8 cellular contexts compared by ENCODE assay signal in the genomic region with DNA sequence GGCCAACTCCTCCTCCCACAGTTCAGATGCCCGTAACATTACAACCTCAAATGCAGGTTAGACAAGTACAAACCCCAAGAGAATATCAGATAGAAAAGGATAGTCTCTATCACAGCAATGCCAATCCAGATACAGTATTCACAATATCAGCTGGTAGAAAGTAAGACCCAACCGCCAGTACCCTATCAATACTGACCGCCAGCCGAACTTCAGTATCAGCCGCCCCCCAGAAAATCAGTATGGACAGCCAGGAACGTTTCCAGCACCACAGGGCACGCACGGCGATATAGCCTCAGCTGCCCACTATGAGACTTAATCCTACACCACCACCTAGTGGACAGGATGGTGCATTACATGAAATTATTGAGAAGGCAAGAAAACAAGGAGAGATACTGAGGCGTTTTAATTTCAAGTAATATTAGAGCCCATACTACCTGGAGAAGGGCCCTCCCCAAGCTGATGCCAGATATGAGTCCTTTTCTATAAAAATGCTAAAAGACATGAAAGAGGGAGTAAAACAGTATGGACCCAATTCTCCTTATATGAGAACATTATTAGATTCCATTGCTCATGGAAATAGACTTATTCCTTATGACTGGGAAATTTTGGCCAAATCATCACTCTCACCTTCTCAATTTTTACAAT. TPM values are rescaled to one million over a fixed set of nuclear protein-coding genes. Genes with fewer than 3 reads are reported as not detected.
DNase-seq lines count a peak whose midpoint lies in the region; ATAC-seq and TF ChIP-seq lines count a peak whose summit lies in the region.

No MANE protein-coding gene starts in this region.

- H3K4me3 ChIP-seq in right cardiac atrium (ENCODE audit: low read length): no peak overlapping the region
- H3K4me3 ChIP-seq in gastrocnemius medialis: peak overlapping the region; percentile 8 to 41 (median 16)

- no peaks in the 10 kb centered on the region for H3K36me3 ChIP-seq in gastrocnemius medialis

- H3K4me1 ChIP-seq in right cardiac atrium (ENCODE audit: control insufficient read depth, insufficient read depth, low read length) (no peaks in the 10 kb centered on the region), gastrocnemius medialis (peaks cover 0 to 3% of the 10 kb centered on the region in 2 donors)

- H3K27ac ChIP-seq in right cardiac atrium (ENCODE audit: low read length): no peak overlapping the region
- H3K27ac ChIP-seq in gastrocnemius medialis: no peak overlapping the region

- H3K9me3 ChIP-seq in right cardiac atrium (ENCODE audit: control insufficient read depth, low read length) (no peaks in the 10 kb centered on the region), gastrocnemius medialis (no peaks in the 10 kb centered on the region)

- peak; percentile 61 for DNase-seq in A172 (ENCODE audit: low spot score)
- peak; percentile 61 to 79 for DNase-seq in NCI-H1930 (lab: John Stamatoyannopoulos, UW)
- peak in 4 of 5 donors; percentile 26 to 65 (median 44) for DNase-seq in T-helper 1 cell
- DNase-seq in amygdala (lab: John Stamatoyannopoulos, UW): peak in 43 of 56 donors; percentile 2 to 80 (median 26)
- peak; percentile 52 to 78 (median 73) for DNase-seq in right cardiac atrium
- peak; percentile 31 to 38 for DNase-seq in gastrocnemius medialis

- intact Hi-C loops in right cardiac atrium (cut with DNase I): loop anchor here in 3 of 4 donors (5.0 to 10.0 kb wide), 3 partner anchors 195 to 265 kb away; no protein-coding TSS in a partner anchor
- intact Hi-C loops in gastrocnemius medialis (cut with DNase I; ENCODE audit: low total_unique reads): loop anchor here (2.0 to 5.0 kb wide), 4 partner anchors 61 to 267 kb away; no protein-coding TSS in a partner anchor

- peak; percentile 57 for ATAC-seq in GM18502 (IDR thresholded peaks at IDR 0.05; ENCODE audit: poor library complexity, unreplicated experiment)
- ATAC-seq in right cardiac atrium: peak; percentile 82 to 91
- ATAC-seq in gastrocnemius medialis: peak; percentile 86 to 87
- no peak for ATAC-seq in HG03460 (IDR thresholded peaks at IDR 0.05; ENCODE audit: unreplicated experiment)

- H3K27me3 ChIP-seq in right cardiac atrium (ENCODE audit: control insufficient read depth, insufficient read depth) (no peaks in the 10 kb centered on the region), gastrocnemius medialis (no peaks in the 10 kb centered on the region)

- 2% methylated on average over 10 of the region's 10 CpGs for WGBS in right cardiac atrium

- in situ Hi-C loops in gastrocnemius medialis (cut with MboI; ENCODE audit: low sequenced_read_pairs in 4 of 4): loop anchor here in 1 of 4 donors (25.0 kb wide), 1 partner anchor 667 kb away; no protein-coding TSS in a partner anchor

- TF ChIP-seq CTCF in gastrocnemius medialis (IDR thresholded peaks at IDR 0.05 in 4 of 5, conservative IDR thresholded peaks at IDR 0.05 in 1 of 5): peak; percentile 81 to 87 (median 85)

- no peak for TF ChIP-seq POLR2A in gastrocnemius medialis (IDR thresholded peaks at IDR 0.05)

RNA-seq across cellular contexts. Expression of a gene that starts 17.6 kb away (rescaled TPM):
- 165 and 203 TPM in 2 replicates for total RNA-seq in A172 (2014; rRNA removed; shearing (Covaris generic))
- total RNA-seq in right cardiac atrium (10 to 100 TPM; 36.0 to 46.9 (median 39.5) TPM), gastrocnemius medialis (10 to 100 TPM; 79.0 to 85.2 (median 83.9) TPM)
- polyA plus RNA-seq in right cardiac atrium: 37.3 TPM
